In the genomic region with DNA sequence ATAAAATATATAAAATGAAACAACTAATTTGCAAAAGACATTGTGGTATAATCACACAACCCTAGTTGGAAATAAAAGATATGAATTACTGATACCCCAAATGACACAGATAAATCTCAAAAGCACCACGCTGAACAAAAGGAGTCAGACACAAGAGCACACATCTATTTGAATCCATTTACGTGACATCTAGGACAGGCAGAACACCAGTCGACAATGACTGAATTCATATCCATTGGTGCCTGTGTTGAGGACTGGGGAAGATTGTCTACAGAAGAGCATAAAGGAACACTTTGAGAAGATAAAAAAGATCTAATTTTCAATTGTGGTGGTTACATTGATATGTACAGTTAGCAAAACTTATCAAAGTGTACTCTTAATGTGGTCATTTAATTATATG, we compare ENCODE assay signal across 30 cellular contexts.
"Had no signal": no experiment of that assay in that cellular context is flagged by ENCODE, and none has a peak within 500 bp of the region (broad histone marks: within the 10 kb centered on the region; RNA-seq: fewer than 3 reads in every experiment).

No MANE protein-coding gene starts in this region.

- H3K4me3 ChIP-seq: pancreas, prostate gland, right lobe of liver, sigmoid colon, skin epidermis, smooth muscle cell, spleen, suprapubic skin, testis, tibial artery, transverse colon, upper lobe of right lung, uterus had no signal

- H3K36me3 ChIP-seq: neutrophil, pancreas, prostate gland, right lobe of liver, sigmoid colon, spleen, suprapubic skin, tibial artery, transverse colon, upper lobe of right lung, uterus had no signal

- H3K9me3 ChIP-seq: neutrophil, pancreas, prostate gland, right lobe of liver, sigmoid colon, spleen, suprapubic skin, testis, tibial artery, transverse colon, upper lobe of right lung, uterus had no signal

- H3K27me3 Mint-ChIP-seq: naive thymus-derived CD4-positive, alpha-beta T cell; stimulated activated memory B cell treated with anti-CD40 and anti-IgM and Interleukin-4, amounts not matched to agents 10 μg/mL and 1 μg/mL and 100 μg/mL, for 72 hours; stimulated activated naive CD8-positive, alpha-beta T cell treated with anti-CD3 and anti-CD28 coated beads, Interleukin-15, amount 100 ng/mL, for 72 hours; type B pancreatic cell had no signal

- H3K36me3 Mint-ChIP-seq: naive thymus-derived CD4-positive, alpha-beta T cell; natural killer cell; stimulated activated memory B cell treated with anti-CD40 and anti-IgM and Interleukin-4, amounts not matched to agents 10 μg/mL and 1 μg/mL and 100 μg/mL, for 72 hours had no signal

- H3K4me1 Mint-ChIP-seq: naive thymus-derived CD4-positive, alpha-beta T cell; natural killer cell; stimulated activated memory B cell treated with anti-CD40 and anti-IgM and Interleukin-4, amounts not matched to agents 10 μg/mL and 1 μg/mL and 100 μg/mL, for 72 hours; stimulated activated naive CD8-positive, alpha-beta T cell treated with anti-CD3 and anti-CD28 coated beads, Interleukin-15, amount 100 ng/mL, for 72 hours had no signal

- H3K4me3 Mint-ChIP-seq: naive thymus-derived CD4-positive, alpha-beta T cell; natural killer cell; nephron; stimulated activated memory B cell treated with anti-CD40 and anti-IgM and Interleukin-4, amounts not matched to agents 10 μg/mL and 1 μg/mL and 100 μg/mL, for 72 hours; stimulated activated naive CD8-positive, alpha-beta T cell treated with anti-CD3 and anti-CD28 coated beads, Interleukin-15, amount 100 ng/mL, for 72 hours; type B pancreatic cell had no signal

- H3K4me1 ChIP-seq: pancreas, prostate gland, right lobe of liver, sigmoid colon, spleen, suprapubic skin, testis, tibial artery, transverse colon, upper lobe of right lung, uterus had no signal

- DNase-seq: naive thymus-derived CD4-positive, alpha-beta T cell; natural killer cell; nucleus accumbens; pancreas; right cardiac atrium; right lobe of liver; sigmoid colon; spleen; stimulated activated CD4-positive, alpha-beta T cell treated with anti-CD3 and anti-CD28 coated beads, Interleukin-12 subunit alpha, Interleukin-12 subunit beta, amount 100 ng/mL, for 4 hours; stimulated activated CD4-positive, alpha-beta T cell treated with anti-CD3 and anti-CD28 coated beads, Interleukin-1b, Interleukin-23, amount 100 ng/mL, for 48 hours; stimulated activated CD4-positive, alpha-beta T cell treated with anti-CD3 and anti-CD28 coated beads, Interleukin-4, amount 100 ng/mL, for 1 hour; stimulated activated CD4-positive, alpha-beta T cell treated with anti-CD3 and anti-CD28 coated beads, Interleukin-4, amount 100 ng/mL, for 4 hours; stimulated activated CD8-positive, alpha-beta memory T cell treated with anti-CD3 and anti-CD28 coated beads, Interleukin-4, amount 100 ng/mL, for 48 hours; stimulated activated naive CD4-positive, alpha-beta T cell; stimulated activated naive CD8-positive, alpha-beta T cell treated with anti-CD3 and anti-CD28 coated beads, Interleukin-15, amount 100 ng/mL, for 72 hours; stimulated activated naive CD8-positive, alpha-beta T cell treated with anti-CD3 and anti-CD28 coated beads, Interleukin-15, Interleukin-2, amounts not matched to agents 100 U/mL and 50 U/mL, for 24 hours; substantia nigra; testis; tibial artery; transverse colon; upper lobe of right lung; uterus had no signal

- H3K27ac Mint-ChIP-seq: naive thymus-derived CD4-positive, alpha-beta T cell; natural killer cell; stimulated activated memory B cell treated with anti-CD40 and anti-IgM and Interleukin-4, amounts not matched to agents 10 μg/mL and 1 μg/mL and 100 μg/mL, for 72 hours; stimulated activated naive CD8-positive, alpha-beta T cell treated with anti-CD3 and anti-CD28 coated beads, Interleukin-15, amount 100 ng/mL, for 72 hours; type B pancreatic cell had no signal

- ATAC-seq: naive thymus-derived CD4-positive, alpha-beta T cell; natural killer cell; pancreas; right cardiac atrium; right lobe of liver; stimulated activated memory B cell treated with anti-CD40 and anti-IgM and Interleukin-4, amounts not matched to agents 10 μg/mL and 1 μg/mL and 100 μg/mL, for 72 hours; stimulated activated naive CD8-positive, alpha-beta T cell treated with anti-CD3 and anti-CD28 coated beads, Interleukin-15, amount 100 ng/mL, for 72 hours; stimulated activated naive CD8-positive, alpha-beta T cell treated with anti-CD3 and anti-CD28 coated beads, Interleukin-15, Interleukin-2, amounts not matched to agents 100 U/mL and 50 U/mL, for 24 hours; upper lobe of right lung had no signal

- H3K27me3 ChIP-seq: neutrophil, pancreas, right lobe of liver, sigmoid colon, spleen, suprapubic skin, testis, tibial artery, transverse colon, upper lobe of right lung, uterus had no signal

- H3K4me2 ChIP-seq: smooth muscle cell had no signal

- H3K9me3 Mint-ChIP-seq: stimulated activated naive CD8-positive, alpha-beta T cell treated with anti-CD3 and anti-CD28 coated beads, Interleukin-15, amount 100 ng/mL, for 72 hours; type B pancreatic cell had no signal

- H3K27ac ChIP-seq: neutrophil, pancreas, prostate gland, right lobe of liver, sigmoid colon, skin epidermis, spleen, suprapubic skin, testis, tibial artery, transverse colon, upper lobe of right lung, uterus had no signal
